Comparison of ENCODE assay signal across 8 cellular contexts in the genomic region with DNA sequence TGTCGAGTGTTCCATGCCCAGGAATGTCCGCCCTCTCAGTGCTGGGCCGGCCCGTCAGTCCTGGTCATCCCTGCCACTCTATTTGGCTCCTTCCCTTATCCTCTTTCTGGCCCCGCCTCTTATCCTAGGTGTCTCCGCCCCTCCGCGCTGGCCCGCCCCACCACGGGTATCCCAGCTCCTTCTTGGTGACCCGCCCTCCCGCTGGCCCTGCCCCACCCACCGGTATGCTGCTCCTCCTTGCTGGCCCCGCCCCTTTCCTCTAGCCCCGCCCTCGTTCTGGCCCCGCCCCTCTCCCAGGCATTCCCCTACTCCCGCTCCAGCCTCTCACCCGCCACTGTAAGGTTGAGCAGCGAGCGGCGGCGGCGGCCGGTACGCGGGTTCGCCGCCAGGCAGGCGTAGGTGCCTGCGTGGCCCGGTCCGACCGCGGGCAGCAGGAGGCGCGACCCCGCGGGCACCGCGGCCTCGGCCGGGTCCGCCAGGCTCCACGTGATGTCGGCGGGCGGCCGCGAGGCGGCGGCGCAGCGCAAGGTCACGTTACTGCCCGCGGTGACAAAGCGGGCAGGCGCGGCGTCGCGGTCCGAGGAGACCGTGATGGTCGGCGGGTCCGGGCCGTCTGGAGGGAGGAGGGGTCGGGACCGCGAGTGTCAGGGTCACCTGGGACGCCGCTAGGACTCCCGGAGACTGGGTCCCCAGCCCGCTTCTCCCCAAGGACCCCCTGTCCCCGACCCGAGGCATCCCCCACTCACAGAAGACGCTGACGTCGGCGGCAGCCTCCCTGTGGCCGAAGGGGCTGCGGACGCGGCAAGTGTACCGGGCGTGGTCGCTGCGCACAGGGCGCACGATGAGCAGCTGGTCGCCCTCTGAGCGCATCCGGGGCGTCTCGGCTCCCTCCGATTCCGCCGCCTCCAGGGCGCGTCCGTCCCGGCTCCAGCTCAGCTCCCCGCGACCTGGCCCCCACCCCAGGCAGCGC. TPM values are rescaled to one million over a fixed set of nuclear protein-coding genes. Genes with fewer than 3 reads are reported as not detected.
DNase-seq lines count a peak whose midpoint lies in the region; ATAC-seq and TF ChIP-seq lines count a peak whose summit lies in the region.

No MANE protein-coding gene starts in this region.

- H3K27me3 ChIP-seq in HUES64 (ENCODE audit: insufficient read depth, low read length) = peaks cover 18% of the 10 kb centered on the region
- no peaks in the 10 kb centered on the region for H3K27me3 ChIP-seq in SU-DHL-6 (ENCODE audit: low read length)
- H3K27me3 ChIP-seq in cardiac muscle cell = no peaks in the 10 kb centered on the region
- no peaks in the 10 kb centered on the region for H3K27me3 ChIP-seq in parathyroid adenoma (ENCODE audit: control insufficient read depth, insufficient read depth, low read length)
- no peaks in the 10 kb centered on the region for H3K27me3 ChIP-seq in thyroid gland

- no peaks in the 10 kb centered on the region for H3K9me3 ChIP-seq in HUES64 (ENCODE audit: insufficient read depth, low read depth, low read length)
- no peaks in the 10 kb centered on the region for H3K9me3 ChIP-seq in SU-DHL-6 (ENCODE audit: insufficient read depth, low read length)
- no peaks in the 10 kb centered on the region for H3K9me3 ChIP-seq in cardiac muscle cell (ENCODE audit: low read depth)
- no peaks in the 10 kb centered on the region for H3K9me3 ChIP-seq in parathyroid adenoma (ENCODE audit: control insufficient read depth, low read length)
- H3K9me3 ChIP-seq in thyroid gland = no peaks in the 10 kb centered on the region

- H3K4me1 ChIP-seq in HUES64 (ENCODE audit: insufficient read depth, low read length) (peaks cover 12% of the 10 kb centered on the region), cardiac muscle cell (ENCODE audit: low read depth) (peaks cover 3% of the 10 kb centered on the region), parathyroid adenoma (peaks cover 12% of the 10 kb centered on the region), thyroid gland (peaks cover 9 to 14% of the 10 kb centered on the region in 2 donors)

- H2AFZ ChIP-seq in SU-DHL-6 (ENCODE audit: low read depth, low read length, severe bottlenecking) = peak overlapping the region; percentile 88
- peak overlapping the region; percentile 81 for H2AFZ ChIP-seq in parathyroid adenoma

- TF ChIP-seq CTCF in SU-DHL-6 (IDR thresholded peaks at IDR 0.05; ENCODE audit: insufficient read depth, low read length, poor library complexity, severe bottlenecking) (no peak), cardiac muscle cell (IDR thresholded peaks at IDR 0.05; ENCODE audit: low read depth, low read length) (no peak), parathyroid adenoma (IDR thresholded peaks at IDR 0.05) (peak; percentile 17), thyroid gland (IDR thresholded peaks at IDR 0.05) (peak in 3 of 6 experiments; percentile 21 to 36 (median 32))

- TF ChIP-seq POLR2A in thyroid gland (IDR thresholded peaks at IDR 0.05) = peak in 1 of 2 donors; percentile 59

- peak; percentile 58 for DNase-seq in COLO668 (lab: John Stamatoyannopoulos, UW; ENCODE audit: unreplicated experiment)
- peak; percentile 84 for DNase-seq in activated naive CD8-positive, alpha-beta T cell treated with anti-CD3 and anti-CD28 coated beads, Interleukin-2, amount 50 U/mL, for 16 hours (ENCODE audit: low read depth, low spot score)
- peak; percentile 98 to 99 for DNase-seq in cardiac muscle cell (ENCODE audit: low read depth in 1 of 2, low spot score in 1 of 2)
- DNase-seq in thyroid gland = peak; percentile 92 to 96

- no peaks in the 10 kb centered on the region for H4K20me1 ChIP-seq in SU-DHL-6 (ENCODE audit: low read depth, low read length)

- H3K9ac ChIP-seq in HUES64 (ENCODE audit: low read depth, low read length) (peak overlapping the region; percentile 70), SU-DHL-6 (ENCODE audit: low read length) (peak overlapping the region; percentile 51; the same call in 1 of the 2 replicates), parathyroid adenoma (no peak overlapping the region)

- ATAC-seq in GM21360 (IDR thresholded peaks at IDR 0.05; ENCODE audit: unreplicated experiment) = peak; percentile 66

- H3K4me3 ChIP-seq in HUES64 (ENCODE audit: low read length) (peak overlapping the region; percentile 76), SU-DHL-6 (ENCODE audit: insufficient read depth, low read length, poor library complexity, severe bottlenecking) (peak overlapping the region; percentile 63), cardiac muscle cell (peak overlapping the region; percentile 62), parathyroid adenoma (ENCODE audit: low read depth, low read length) (peak overlapping the region; percentile 72), thyroid gland (replicated peaks in 1 of 3) (peak overlapping the region in 1 of 3 donors; percentile 38)

- H3K36me3 ChIP-seq in HUES64 (ENCODE audit: insufficient read depth, low read length) = no peaks in the 10 kb centered on the region
- H3K36me3 ChIP-seq in SU-DHL-6 (ENCODE audit: low read length) = no peaks in the 10 kb centered on the region
- peaks cover 3% of the 10 kb centered on the region for H3K36me3 ChIP-seq in cardiac muscle cell
- no peaks in the 10 kb centered on the region for H3K36me3 ChIP-seq in parathyroid adenoma (ENCODE audit: control insufficient read depth, insufficient read depth, low read length)
- peaks cover 0 to 2% of the 10 kb centered on the region in 2 donors for H3K36me3 ChIP-seq in thyroid gland

- intact Hi-C loops in thyroid gland (cut with DNase I) = loop anchor here (10.0 kb wide), 1 partner anchor 55 kb away; a partner anchor contains a TSS

- H3K9me2 ChIP-seq in SU-DHL-6 (replicated peaks; ENCODE audit: insufficient read depth, low read length) = no peaks in the 10 kb centered on the region

- no peaks in the 10 kb centered on the region for H3F3A ChIP-seq in SU-DHL-6 (ENCODE audit: insufficient read depth)

- H3K4me2 ChIP-seq in SU-DHL-6 (ENCODE audit: low read depth, low read length, poor library complexity, severe bottlenecking) (peak overlapping the region; percentile 92), parathyroid adenoma (ENCODE audit: low read length) (peak overlapping the region; percentile 77)

- peak overlapping the region; percentile 52; the same call in 1 of the 2 replicates for H3K27ac ChIP-seq in HUES64 (ENCODE audit: low read depth, low read length)
- no peak overlapping the region for H3K27ac ChIP-seq in SU-DHL-6 (ENCODE audit: low read depth, low read length)
- peak overlapping the region; percentile 78 for H3K27ac ChIP-seq in cardiac muscle cell
- peak overlapping the region; percentile 56 for H3K27ac ChIP-seq in parathyroid adenoma
- H3K27ac ChIP-seq in thyroid gland = peak overlapping the region in 2 of 3 donors; percentile 23 to 61

- no peaks in the 10 kb centered on the region for H3K79me2 ChIP-seq in SU-DHL-6 (ENCODE audit: insufficient read depth, low read length)
- H3K79me2 ChIP-seq in parathyroid adenoma = no peaks in the 10 kb centered on the region

- WGBS in HUES64 = under 1% methylated on average over 107 of the region's 107 CpGs
- WGBS in thyroid gland, 2 donors = 2 to 3% methylated on average over 19 to 36 of the region's 107 CpGs

RNA-seq across cellular contexts. Expression of a gene that starts 2.0 kb away (rescaled TPM):
- 5.7 TPM for polyA plus RNA-seq in HUES64 (2013, experiment 1 of 2)
- 7.2 TPM for polyA plus RNA-seq in HUES64 (2013, experiment 2 of 2)
- total RNA-seq in cardiac muscle cell = 5.0 and 6.5 TPM in 2 replicates
- polyA plus RNA-seq in cardiac muscle cell = 8.1 and 9.1 TPM in 2 replicates
- under 1 TPM; 0.21 to 0.56 (median 0.28) TPM for total RNA-seq in thyroid gland

RNA-seq across cellular contexts. Expression of a gene that starts 26.2 kb away (rescaled TPM):
- polyA plus RNA-seq in HUES64 (2013, experiment 1 of 2) = 39.9 TPM
- 39.1 TPM for polyA plus RNA-seq in HUES64 (2013, experiment 2 of 2)
- 203 and 276 TPM in 2 replicates for total RNA-seq in cardiac muscle cell
- 343 and 433 TPM in 2 replicates for polyA plus RNA-seq in cardiac muscle cell
- 100 to 1,000 TPM in 2 of 4 donors, 10 to 100 TPM in 2; 73.1 to 177 (median 129) TPM for total RNA-seq in thyroid gland

RNA-seq across cellular contexts. Expression of a gene that starts 28.5 kb away (rescaled TPM):
- polyA plus RNA-seq in HUES64 (2013, experiment 1 of 2) = 33.4 TPM
- polyA plus RNA-seq in HUES64 (2013, experiment 2 of 2) = 49.2 TPM
- total RNA-seq in cardiac muscle cell (9.7 and 12.6 TPM in 2 replicates), thyroid gland (under 1 TPM in 1 of 4 donors, not detected in 3; 0.54 TPM)
- 1.5 and 3.3 TPM in 2 replicates for polyA plus RNA-seq in cardiac muscle cell

RNA-seq across cellular contexts. Expression of a gene that starts 28.8 kb away (rescaled TPM):
- polyA plus RNA-seq in HUES64 (2013, experiment 1 of 2) = 0.75 TPM
- 1.1 TPM for polyA plus RNA-seq in HUES64 (2013, experiment 2 of 2)
- 0.45 TPM in 1 of 2 replicates, not detected in the other for total RNA-seq in cardiac muscle cell
- 16.5 and 22.3 TPM in 2 replicates for polyA plus RNA-seq in cardiac muscle cell
- not detected for total RNA-seq in thyroid gland

RNA-seq across cellular contexts. Expression of a gene that starts 32.5 kb away (rescaled TPM):
- not detected for polyA plus RNA-seq in HUES64 (2013, experiment 1 of 2)
- not detected for polyA plus RNA-seq in HUES64 (2013, experiment 2 of 2)
- total RNA-seq in cardiac muscle cell (not detected in 2 replicates), thyroid gland (1 to 10 TPM in 1 of 4 donors, under 1 TPM in 1, not detected in 2; 0.54 to 2.2 TPM)
- polyA plus RNA-seq in cardiac muscle cell = 0.25 and 0.57 TPM in 2 replicates
